Comparison of ENCODE assay signal across 18 cellular contexts in the genomic region with DNA sequence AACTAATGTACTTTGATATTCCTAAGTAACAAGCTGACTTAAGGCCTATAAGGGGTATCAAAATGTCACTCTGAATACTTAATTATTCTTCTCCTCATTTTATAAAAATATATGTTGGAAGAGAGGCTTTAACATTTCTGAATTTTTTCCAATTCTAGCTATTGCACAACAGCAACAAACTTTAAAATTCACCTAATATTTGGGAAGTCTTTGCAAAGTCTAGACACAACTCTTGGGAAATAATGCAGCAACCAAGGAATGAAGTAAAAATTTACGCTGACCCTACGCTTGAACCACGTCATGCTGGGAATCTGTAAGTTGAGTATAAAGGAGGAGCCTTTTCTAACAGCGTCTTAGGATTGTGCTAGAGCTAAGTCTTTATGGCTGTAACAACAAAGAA.
DNase-seq lines count a peak whose midpoint lies in the region; ATAC-seq, FAIRE-seq and TF ChIP-seq lines count a peak whose summit lies in the region.
"Had no signal": no experiment of that assay in that cellular context is flagged by ENCODE, and none has a peak within 500 bp of the region (broad histone marks: within the 10 kb centered on the region; RNA-seq: fewer than 3 reads in every experiment).

No MANE protein-coding gene starts in this region.

- H3K4me2 ChIP-seq in K562 (ENCODE audit: insufficient read depth, low read length) = no peak overlapping the region
- H3K4me2 ChIP-seq in neural progenitor cell = peak overlapping the region; percentile 50

- H3K4me1 ChIP-seq in adipocyte (ENCODE audit: control insufficient read depth, insufficient read depth, low read length) (peaks cover 4% of the 10 kb centered on the region), K562 (replicated peaks in 1 of 2; ENCODE audit: control insufficient read depth in 2 of 2, insufficient read depth in 2 of 2, low read length in 2 of 2) (no peaks in the 10 kb centered on the region), neural progenitor cell (peaks cover 11% of the 10 kb centered on the region)

- CTCF ChIA-PET in K562 (lab: Yijun Ruan, JAX; ENCODE audit: low intra/inter-chr PET ratio) = no interaction called here

- H3K79me2 ChIP-seq in K562 (ENCODE audit: control insufficient read depth, insufficient read depth, low read length) = no peaks in the 10 kb centered on the region
- H3K79me2 ChIP-seq in neural progenitor cell (ENCODE audit: low read depth) = no peaks in the 10 kb centered on the region

- no peaks in the 10 kb centered on the region for H3F3A ChIP-seq in neural progenitor cell (ENCODE audit: low read depth)

- POLR2A ChIA-PET in K562 (lab: Yijun Ruan, JAX) = no interaction called here

- ATAC-seq in K562 = no peak

- TF ChIP-seq RAD21 in K562 (CRISPR knock-in tag; conservative IDR thresholded peaks at IDR 0.05 in 1 of 2, IDR thresholded peaks at IDR 0.05 in 1 of 2) = no peak

- intact Hi-C loops in K562 (cut with micrococcal nuclease) = no loop called here

- in situ Hi-C loops in K562 (cut with MboI) = no loop called here

- no peak for TF ChIP-seq POLR2A in K562 (conservative IDR thresholded peaks at IDR 0.05)

- H3K27me3 ChIP-seq in adipocyte (replicated peaks; ENCODE audit: control insufficient read depth, insufficient read depth, low read length) (no peaks in the 10 kb centered on the region), K562 (ENCODE audit: control insufficient read depth in 2 of 2, insufficient read depth in 2 of 2, low read length in 2 of 2) (no peaks in the 10 kb centered on the region; a peak in 1 of 5 replicates), neural progenitor cell (no peaks in the 10 kb centered on the region)

- H2AFZ ChIP-seq in K562 (ENCODE audit: low read depth, low read length) (no peak overlapping the region), neural progenitor cell (replicated peaks) (no peak overlapping the region)
- H2AFZ ChIP-seq: GM23248 had no signal

- DNase-seq in adipocyte (ENCODE audit: low read depth) = peak; percentile 54
- DNase-seq in K562 (ENCODE audit: extremely low read depth in 1 of 4, low spot score in 3 of 4) = no peak
- peak; percentile 48 for DNase-seq in neural progenitor cell (ENCODE audit: low spot score)
- DNase-seq in activated naive CD4-positive, alpha-beta T cell treated with Interleukin-2 at 50 U/mL for 16 hours = no peak
- no peak for DNase-seq in NCI-H1694 (lab: John Stamatoyannopoulos, UW)
- no peak for DNase-seq in D721Med (ENCODE audit: insufficient read length, low spot score)
- DNase-seq: C1 segment of cervical spinal cord; Calu3; CD4-positive, alpha-beta memory T cell; COR-L47; DMS153; DND-41; GM23248; H7; HCEC 1CT had no signal

- no peak overlapping the region for H3K4me3 Mint-ChIP-seq in neural progenitor cell
- H3K4me3 Mint-ChIP-seq: CD4-positive, alpha-beta memory T cell had no signal

- H3K9me1 ChIP-seq in K562 (ENCODE audit: control insufficient read depth, insufficient read depth, low read length) = no peaks in the 10 kb centered on the region

- H3K9ac ChIP-seq in adipocyte (ENCODE audit: low read length) (no peak overlapping the region), K562 (ENCODE audit: insufficient read depth in 1 of 2, low read depth in 2 of 2, low read length in 2 of 2) (no peak overlapping the region), neural progenitor cell (no peak overlapping the region)
- H3K9ac ChIP-seq: GM23248 had no signal

- H3K36me3 Mint-ChIP-seq in neural progenitor cell = peaks cover 13% of the 10 kb centered on the region

- no TSS peak for BruUV-seq in K562 (replicated peaks; lab: Mats Ljungman, UMichigan)

- TF ChIP-seq CTCF in K562 (IDR thresholded peaks at IDR 0.05 in 2 of 3, conservative IDR thresholded peaks at IDR 0.05 in 1 of 3; ENCODE audit: insufficient read depth in 2 of 3, low read depth in 1 of 3, low read length in 3 of 3) (no peak), neural progenitor cell (IDR thresholded peaks at IDR 0.05) (no peak), D721Med (IDR thresholded peaks at IDR 0.05; ENCODE audit: insufficient read depth, missing control alignments) (no peak)

- peaks cover 3% of the 10 kb centered on the region for H3K9me3 Mint-ChIP-seq in neural progenitor cell

- no peak overlapping the region for H3K27ac Mint-ChIP-seq in neural progenitor cell
- H3K27ac Mint-ChIP-seq: CD4-positive, alpha-beta memory T cell had no signal

- H3K9me3 ChIP-seq in adipocyte (ENCODE audit: control insufficient read depth, low read length) = no peaks in the 10 kb centered on the region
- H3K9me3 ChIP-seq in K562 (replicated peaks; ENCODE audit: control insufficient read depth, insufficient read depth, low read depth, low read length) = no peaks in the 10 kb centered on the region
- H3K9me3 ChIP-seq in neural progenitor cell (ENCODE audit: low read depth) = no peaks in the 10 kb centered on the region

- no peak for TF ChIP-seq EP300 in K562 (IDR thresholded peaks at IDR 0.05; ENCODE audit: low read length)

- H4K20me1 ChIP-seq in K562 (replicated peaks; ENCODE audit: control insufficient read depth, insufficient read depth, low read length) = no peaks in the 10 kb centered on the region
- no peaks in the 10 kb centered on the region for H4K20me1 ChIP-seq in neural progenitor cell (ENCODE audit: low read depth)

- H3K36me3 ChIP-seq in adipocyte (ENCODE audit: control insufficient read depth, insufficient read depth, low read length, severe bottlenecking) = no peaks in the 10 kb centered on the region
- no peaks in the 10 kb centered on the region for H3K36me3 ChIP-seq in K562 (ENCODE audit: control insufficient read depth, insufficient read depth, low read length)
- no peaks in the 10 kb centered on the region for H3K36me3 ChIP-seq in neural progenitor cell

- H3K4me1 Mint-ChIP-seq in neural progenitor cell = peaks cover 5% of the 10 kb centered on the region
- H3K4me1 Mint-ChIP-seq: CD4-positive, alpha-beta memory T cell had no signal

- H3K27me3 Mint-ChIP-seq in neural progenitor cell (ENCODE audit: insufficient read depth, low read depth) = no peaks in the 10 kb centered on the region

- under 1% methylated on average over 4 of the region's 4 CpGs for WGBS in K562 (ENCODE audit: insufficient coverage, low coverage, missing lambda C conversion rate)

- FAIRE-seq in K562 (lab: Jason Lieb, UNC) (no peak), D721Med (lab: Jason Lieb, UNC) (no peak)
- FAIRE-seq: G401.6, GM19239, H1 had no signal

- H3K27ac ChIP-seq in K562 (ENCODE audit: extremely low read depth, low read depth, low read length) (no peak overlapping the region), neural progenitor cell (no peak overlapping the region)
- H3K27ac ChIP-seq: GM23248 had no signal

- H3K4me3 ChIP-seq in adipocyte (ENCODE audit: low read length) (no peak overlapping the region), K562 (no peak overlapping the region), neural progenitor cell (peak overlapping the region; percentile 17)
- H3K4me3 ChIP-seq: GM23248 had no signal

TF ChIP-seq in K562, 482 proteins besides CTCF, POLR2A, EP300 and RAD21 (continues in another document):
- TF ChIP-seq ZNF586 (CRISPR knock-in tag; conservative IDR thresholded peaks at IDR 0.05) (no peak), HSF4 (CRISPR knock-in tag; IDR thresholded peaks at IDR 0.05; ENCODE audit: borderline replicate concordance) (no peak), NEUROD1 (IDR thresholded peaks at IDR 0.05; ENCODE audit: borderline replicate concordance, low read depth, low read length, partially characterized antibody) (no peak), DEAF1 (CRISPR knock-in tag; IDR thresholded peaks at IDR 0.05) (no peak), CEBPB (tag; IDR thresholded peaks at IDR 0.05) (peak; percentile 54)
- TF ChIP-seq, protein P1, sequence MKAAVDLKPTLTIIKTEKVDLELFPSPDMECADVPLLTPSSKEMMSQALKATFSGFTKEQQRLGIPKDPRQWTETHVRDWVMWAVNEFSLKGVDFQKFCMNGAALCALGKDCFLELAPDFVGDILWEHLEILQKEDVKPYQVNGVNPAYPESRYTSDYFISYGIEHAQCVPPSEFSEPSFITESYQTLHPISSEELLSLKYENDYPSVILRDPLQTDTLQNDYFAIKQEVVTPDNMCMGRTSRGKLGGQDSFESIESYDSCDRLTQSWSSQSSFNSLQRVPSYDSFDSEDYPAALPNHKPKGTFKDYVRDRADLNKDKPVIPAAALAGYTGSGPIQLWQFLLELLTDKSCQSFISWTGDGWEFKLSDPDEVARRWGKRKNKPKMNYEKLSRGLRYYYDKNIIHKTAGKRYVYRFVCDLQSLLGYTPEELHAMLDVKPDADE (conservative IDR thresholded peaks at IDR 0.05; ENCODE audit: control insufficient read depth, low read depth, low read length) = no peak

Comparison
In these comparisons a context has a peak if more than half of its experiments do, and no peak if none do; other contexts are left out.
1. DNase-seq: peak in adipocyte (single experiment) and neural progenitor cell (single experiment); none in K562 (0 of 4), activated naive CD4-positive, alpha-beta T cell treated with Interleukin-2 at 50 U/mL for 16 hours (single experiment), NCI-H1694 (single experiment) and D721Med (single experiment).